23 cellular contexts compared by ENCODE assay signal in genomic region chr5:113271753-113272454, GRCh38.
DNase-seq lines count a peak whose midpoint lies in the region; ATAC-seq and TF ChIP-seq lines count a peak whose summit lies in the region.
"Had no signal": no experiment of that assay in that cellular context is flagged by ENCODE, and none has a peak within 500 bp of the region (broad histone marks: within the 10 kb centered on the region; RNA-seq: fewer than 3 reads in every experiment).

No MANE protein-coding gene starts in this region.

- H3K79me1 ChIP-seq in mesendoderm (ENCODE audit: low read length): peaks cover 3% of the 10 kb centered on the region

- DNase-seq in brain microvascular endothelial cell (no peak), mesendoderm (no peak), adrenal gland (no peak)
- DNase-seq: activated CD4-positive, alpha-beta memory T cell treated with anti-CD3 and anti-CD28 coated beads for 36 hours; activated naive CD4-positive, alpha-beta T cell treated with anti-CD3 and anti-CD28 coated beads for 36 hours; activated T-cell treated with anti-CD3 and anti-CD28 coated beads, Interleukin-2, amount 50 U/mL, for 1 hour; AML-193; aorta; COR-L47; Karpas-422; naive thymus-derived CD4-positive, alpha-beta T cell; NCI-H2107; NCI-H524 treated with DMSO at 0.1 percent for 48 hours; SHP77; sigmoid colon; stimulated activated naive B cell treated with anti-CD40 and anti-IgM and Interleukin-4, amounts not matched to agents 10 μg/mL and 1 μg/mL and 100 μg/mL, for 72 hours; T-helper 2 cell; thyroid gland had no signal

- ATAC-seq in GM19467 (IDR thresholded peaks at IDR 0.05; ENCODE audit: unreplicated experiment) (peak; percentile 56), HG03175 (IDR thresholded peaks at IDR 0.05; ENCODE audit: unreplicated experiment) (peak; percentile 57), GM19035 (IDR thresholded peaks at IDR 0.05; ENCODE audit: unreplicated experiment) (no peak), HG03469 (IDR thresholded peaks at IDR 0.05; ENCODE audit: unreplicated experiment) (no peak)
- ATAC-seq: naive thymus-derived CD4-positive, alpha-beta T cell; stimulated activated naive B cell treated with anti-CD40 and anti-IgM and Interleukin-4, amounts not matched to agents 10 μg/mL and 1 μg/mL and 100 μg/mL, for 72 hours; WTC11 had no signal

- peak overlapping the region; percentile 9 for H2AK5ac ChIP-seq in mesendoderm (ENCODE audit: low read length)

- H3K27ac ChIP-seq in brain microvascular endothelial cell (peak overlapping the region; percentile 76), mesendoderm (ENCODE audit: low read depth, low read length) (no peak overlapping the region), adrenal gland (no peak overlapping the region)
- H3K27ac ChIP-seq: sigmoid colon, thyroid gland had no signal

- H2BK120ac ChIP-seq in mesendoderm (ENCODE audit: low read depth, low read length): no peak overlapping the region

- peak overlapping the region; percentile 94 for H3K4ac ChIP-seq in mesendoderm (ENCODE audit: low read depth, low read length)

- H3K18ac ChIP-seq in mesendoderm (ENCODE audit: low read length): peak overlapping the region; percentile 47

- no peak overlapping the region for H4K8ac ChIP-seq in mesendoderm (ENCODE audit: low read depth, low read length)

- in situ Hi-C loops in brain microvascular endothelial cell (cut with HindIII; ENCODE audit: low pct_ligation_motif_present, low sequenced_read_pairs): no loop called here

- peak overlapping the region; percentile 94 for H2BK15ac ChIP-seq in mesendoderm (replicated peaks; ENCODE audit: low read depth)

- no peak overlapping the region for H4K5ac ChIP-seq in mesendoderm (ENCODE audit: low read length)

- intact Hi-C loops in adrenal gland (cut with DNase I): no loop called here

- no peak overlapping the region for H3K4me2 ChIP-seq in mesendoderm (ENCODE audit: low read length)

- H3K9ac ChIP-seq in mesendoderm (ENCODE audit: low read length): no peak overlapping the region

- H3K27me3 ChIP-seq in brain microvascular endothelial cell (replicated peaks) (no peaks in the 10 kb centered on the region), mesendoderm (ENCODE audit: insufficient read depth, low read length, poor library complexity) (no peaks in the 10 kb centered on the region), adrenal gland (no peaks in the 10 kb centered on the region)
- H3K27me3 ChIP-seq: sigmoid colon, thyroid gland had no signal

- H3K36me3 ChIP-seq in brain microvascular endothelial cell (replicated peaks) (no peaks in the 10 kb centered on the region), mesendoderm (ENCODE audit: control insufficient read depth, insufficient read depth, low read length) (no peaks in the 10 kb centered on the region), adrenal gland (replicated peaks in 1 of 2) (no peaks in the 10 kb centered on the region)
- H3K36me3 ChIP-seq: sigmoid colon, thyroid gland had no signal

- H3K23ac ChIP-seq in mesendoderm (ENCODE audit: low read length): no peak overlapping the region

- H3K56ac ChIP-seq in mesendoderm (ENCODE audit: low read length): no peak overlapping the region

- no peak for TF ChIP-seq POLR2A in adrenal gland (IDR thresholded peaks at IDR 0.05)

- H2BK5ac ChIP-seq in mesendoderm (ENCODE audit: low read length): no peak overlapping the region

- H3K4me1 ChIP-seq in mesendoderm (ENCODE audit: control insufficient read depth, low read depth, low read length) (peaks cover 42% of the 10 kb centered on the region), adrenal gland (replicated peaks in 1 of 2) (no peaks in the 10 kb centered on the region)
- H3K4me1 ChIP-seq: sigmoid colon, thyroid gland had no signal

- no CpG with 5 or more reads among the region's 1 CpG for WGBS in mesendoderm (ENCODE audit: extremely low coverage, insufficient coverage, low lambda C conversion rate)
- WGBS in adrenal gland, 4 donors: 76 to 91% (median 81%) methylated on average over 1 of the region's 1 CpG

- no peak for TF ChIP-seq CTCF in brain microvascular endothelial cell (IDR thresholded peaks at IDR 0.05; ENCODE audit: low read depth, low read length, missing control alignments)
- TF ChIP-seq CTCF in adrenal gland (IDR thresholded peaks at IDR 0.05): no peak

- H3K9me3 ChIP-seq in adrenal gland (replicated peaks in 1 of 3): no peaks in the 10 kb centered on the region
- H3K9me3 ChIP-seq: sigmoid colon, thyroid gland had no signal

- H3K79me2 ChIP-seq in mesendoderm (ENCODE audit: control insufficient read depth, insufficient read depth, low read length): peaks cover 45% of the 10 kb centered on the region

- no peak overlapping the region for H3K4me3 ChIP-seq in brain microvascular endothelial cell (ENCODE audit: low read depth, low read length)
- H3K4me3 ChIP-seq in mesendoderm (ENCODE audit: low read length): no peak overlapping the region
- no peak overlapping the region for H3K4me3 ChIP-seq in adrenal gland
- H3K4me3 ChIP-seq: sigmoid colon, thyroid gland had no signal

Comparison
In these comparisons a context has a peak if more than half of its experiments do, and no peak if none do; other contexts are left out.
1. ATAC-seq: peak in GM19467 (single experiment) and HG03175 (single experiment); none in GM19035 (single experiment) and HG03469 (single experiment).